ENCODE assay signal across 13 cellular contexts in genomic region chr6:42933195-42933594, GRCh38. TPM values are rescaled to one million over a fixed set of nuclear protein-coding genes. Genes with fewer than 3 reads are reported as not detected.
DNase-seq lines count a peak whose midpoint lies in the region; ATAC-seq, FAIRE-seq and TF ChIP-seq lines count a peak whose summit lies in the region.
"Had no signal": no experiment of that assay in that cellular context is flagged by ENCODE, and none has a peak within 500 bp of the region (broad histone marks: within the 10 kb centered on the region; RNA-seq: fewer than 3 reads in every experiment).

No MANE protein-coding gene starts in this region.

- peaks cover 12% of the 10 kb centered on the region for H4K20me1 ChIP-seq in GM12878 (ENCODE audit: control insufficient read depth, insufficient read depth)

- SMC1A ChIA-PET in GM12878 (lab: Charles Lee; ENCODE audit: uncharacterized antibody, unreplicated experiment): interaction anchor here (0.6 to 1.0 kb wide), 2 partner anchors 13 to 542 kb away, joined by 3 read pairs; no protein-coding TSS in a partner anchor

- H3K36me3 ChIP-seq in GM12878 (ENCODE audit: control insufficient read depth in 2 of 2, insufficient read depth in 2 of 2, low read length in 1 of 2): peaks cover 22 to 43% of the 10 kb centered on the region in 2 experiments
- H3K36me3 ChIP-seq in neutrophil: peaks cover 46% of the 10 kb centered on the region
- H3K36me3 ChIP-seq in gastrocnemius medialis: peaks cover 0 to 24% of the 10 kb centered on the region in 2 donors

- no peaks in the 10 kb centered on the region for H3K9me3 ChIP-seq in GM12878 (replicated peaks; ENCODE audit: control insufficient read depth, insufficient read depth, low read length)
- H3K9me3 ChIP-seq in neutrophil: no peaks in the 10 kb centered on the region
- H3K9me3 ChIP-seq in gastrocnemius medialis: no peaks in the 10 kb centered on the region

- in situ Hi-C loops in GM12878 (cut with MboI) (no loop called here), gastrocnemius medialis (cut with MboI; ENCODE audit: low sequenced_read_pairs in 4 of 4) (no loop called here)

- no peak for TF ChIP-seq RAD21 in GM12878 (IDR thresholded peaks at IDR 0.05; ENCODE audit: insufficient read depth, low read depth, low read length)

- peak overlapping the region; percentile 31; the same call in 1 of the 2 replicates for H3K27ac ChIP-seq in GM12878 (ENCODE audit: control insufficient read depth, insufficient read depth)
- H3K27ac ChIP-seq in neutrophil: peak overlapping the region; percentile 100
- H3K27ac ChIP-seq in gastrocnemius medialis: no peak overlapping the region
- H3K27ac ChIP-seq: GM23248 had no signal

- no peak overlapping the region for H2AFZ ChIP-seq in GM12878 (ENCODE audit: control insufficient read depth, low read depth, low read length)
- H2AFZ ChIP-seq: GM23248 had no signal

- CTCF ChIA-PET in GM12878 (lab: Yijun Ruan, JAX): no interaction called here

- RAD21 ChIA-PET in GM12878 (lab: Charles Lee; ENCODE audit: unreplicated experiment): no interaction called here

- TF ChIP-seq CTCF in GM12878 (IDR thresholded peaks at IDR 0.05 in 2 of 3, conservative IDR thresholded peaks at IDR 0.05 in 1 of 3; ENCODE audit: control insufficient read depth in 2 of 3, extremely low read depth in 1 of 3, insufficient read depth in 1 of 3, low read depth in 3 of 3, low read length in 3 of 3): no peak
- peak; percentile 25 for TF ChIP-seq CTCF in neutrophil (IDR thresholded peaks at IDR 0.05)
- TF ChIP-seq CTCF in gastrocnemius medialis (IDR thresholded peaks at IDR 0.05 in 4 of 5, conservative IDR thresholded peaks at IDR 0.05 in 1 of 5): no peak

- intact Hi-C loops in GM12878 (cut with micrococcal nuclease; ENCODE audit: unreplicated experiment) (no loop called here), gastrocnemius medialis (cut with DNase I; ENCODE audit: low total_unique reads) (no loop called here)

- POLR2A ChIA-PET in GM12878 (lab: Charles Lee): interaction anchor here (0.6 to 0.9 kb wide), 2 partner anchors 46 to 89 kb away, joined by 3 read pairs; partner anchors contain the start of genes PEX6 and RRP36

- no peak for TF ChIP-seq EP300 in GM12878 (IDR thresholded peaks at IDR 0.05; ENCODE audit: borderline replicate concordance in 1 of 2, control insufficient read depth in 1 of 2, low read depth in 2 of 2, low read length in 2 of 2)

- DNase-seq in GF-D8 (lab: John Stamatoyannopoulos, UW) (peak; percentile 91), NOMO-1 (lab: John Stamatoyannopoulos, UW; ENCODE audit: unreplicated experiment in 2 of 2) (peak; percentile 58 to 92), GM12878 (ENCODE audit: low read depth, low spot score) (no peak), gastrocnemius medialis (no peak), islet precursor cell (no peak)
- DNase-seq: GM23248, NCI-H187 treated with DMSO at 0.1 percent for 48 hours, retina, T-helper 9 cell had no signal

- H3K4me2 ChIP-seq in GM12878 (ENCODE audit: control insufficient read depth, insufficient read depth): peak overlapping the region; percentile 73

- WGBS in GM12878 (ENCODE audit: insufficient coverage, insufficient replicate concordance, low lambda C conversion rate, missing lambda C conversion rate): 52% methylated on average over 3 of the region's 3 CpGs

- H3K4me3 ChIP-seq in GM12878 (peak overlapping the region; percentile 93), neutrophil (ENCODE audit: low read depth in 1 of 2, low read length in 1 of 2) (peak overlapping the region; percentile 79 to 100), gastrocnemius medialis (no peak overlapping the region)
- H3K4me3 ChIP-seq: GM23248 had no signal

- no peak for ATAC-seq in GM12878
- ATAC-seq in gastrocnemius medialis: no peak
- ATAC-seq in HG02763 (IDR thresholded peaks at IDR 0.05; ENCODE audit: unreplicated experiment): no peak

- no peak for FAIRE-seq in GM12878 (lab: Jason Lieb, UNC)

- TF ChIP-seq POLR2A in GM12878 (IDR thresholded peaks at IDR 0.05; ENCODE audit: low read depth, low read length): no peak
- TF ChIP-seq POLR2A in gastrocnemius medialis (IDR thresholded peaks at IDR 0.05): no peak

- peaks cover 28% of the 10 kb centered on the region for H3K4me1 ChIP-seq in GM12878 (ENCODE audit: control insufficient read depth, insufficient read depth, low read length)
- H3K4me1 ChIP-seq in neutrophil (ENCODE audit: control insufficient read depth in 1 of 2, insufficient read depth in 1 of 2, low read depth in 1 of 2, low read length in 1 of 2): peaks cover 61 to 68% of the 10 kb centered on the region in 2 experiments
- peaks cover 17 to 18% of the 10 kb centered on the region in 2 donors for H3K4me1 ChIP-seq in gastrocnemius medialis

- H3K27me3 ChIP-seq in GM12878 (replicated peaks in 1 of 2; ENCODE audit: control insufficient read depth in 2 of 2, insufficient read depth in 2 of 2, low read length in 1 of 2) (no peaks in the 10 kb centered on the region), neutrophil (no peaks in the 10 kb centered on the region), gastrocnemius medialis (no peaks in the 10 kb centered on the region)

- TSS peak; percentile 4 for BruUV-seq in GM12878 (replicated peaks; lab: Mats Ljungman, UMichigan)

- H3K79me2 ChIP-seq in GM12878 (ENCODE audit: control insufficient read depth, insufficient read depth, low read length): peaks cover 54% of the 10 kb centered on the region

- no peak overlapping the region for H3K9ac ChIP-seq in GM12878 (ENCODE audit: control insufficient read depth, insufficient read depth, low read length)
- H3K9ac ChIP-seq: GM23248 had no signal

RNA-seq across cellular contexts. Expression of gene CNPY3, which starts 3.9 kb away (rescaled TPM):
- 47.0 and 48.5 TPM in 2 replicates for total RNA-seq in GM12878 (2013; cell fraction: nucleolus; rRNA removed)
- total RNA-seq in GM12878 (2014; rRNA removed): 54.8 and 54.9 TPM in 2 replicates
- 49.2 and 51.3 TPM in 2 replicates for total RNA-seq in GM12878 (2014; rRNA removed; fragmentation: Illumina TruSeq; extraction: Trizol)
- 87.3 and 87.9 TPM in 2 replicates for total RNA-seq in GM12878 (2021)
- 53.9 TPM for polyA plus RNA-seq in GM12878 (2011; ENCODE audit: low read depth)
- polyA plus RNA-seq in GM12878 (2011; rRNA removed): 51.1 and 64.8 TPM in 2 replicates
- polyA plus RNA-seq in GM12878 (2011; cell fraction: cytosol; rRNA removed): 75.2 and 92.2 TPM in 2 replicates
- 63.7 and 69.2 TPM in 2 replicates for polyA plus RNA-seq in GM12878 (2011; cell fraction: nucleus; rRNA removed)
- polyA plus RNA-seq in GM12878 (2012): 77.2 and 87.5 TPM in 2 replicates
- 38.9 and 82.4 TPM in 2 replicates for polyA plus RNA-seq in GM12878 (2014; fragmentation: Illumina TruSeq; extraction: Trizol)
- polyA plus RNA-seq in GM12878 (2014; fragmentation: Nextera tagmentation; extraction: Ambion mirVana): 10 to 100 TPM in 1 of 2 experiments, 1 to 10 TPM in 1; 7.2 to 14.6 TPM
- 85.7 and 93.8 TPM in 2 replicates for polyA plus RNA-seq in GM12878 (2014; rRNA removed)
- polyA plus RNA-seq in GM12878 (2016; fragmentation: Nextera tagmentation; extraction: Ambion mirVana): 100 to 1,000 TPM in 1 of 2 experiments, 10 to 100 TPM in 1; 99.9 to 102 TPM
- 49.2 and 69.5 TPM in 2 replicates for polyA minus RNA-seq in GM12878 (2011; rRNA and poly(A)+ RNA removed)
- polyA minus RNA-seq in GM12878 (2011; cell fraction: cytosol; rRNA and poly(A)+ RNA removed): 20.2 and 23.6 TPM in 2 replicates
- 12.0 and 26.0 TPM in 2 replicates for polyA minus RNA-seq in GM12878 (2011; cell fraction: nucleus; rRNA and poly(A)+ RNA removed)
- 10 to 100 TPM in 2 of 4 donors, 1 to 10 TPM in 2; 7.1 to 13.5 (median 9.3) TPM for total RNA-seq in gastrocnemius medialis

RNA-seq across cellular contexts. Expression of gene PTCRA, which starts 17.3 kb away (rescaled TPM):
- total RNA-seq in GM12878 (2013; cell fraction: nucleolus; rRNA removed): 0.67 TPM in 1 of 2 replicates, not detected in the other
- total RNA-seq in GM12878 (2014; rRNA removed) (0.54 TPM in 1 of 2 replicates, not detected in the other), GM12878 (2014; rRNA removed; fragmentation: Illumina TruSeq; extraction: Trizol) (0.18 and 0.23 TPM in 2 replicates), GM12878 (2021) (0.24 and 0.44 TPM in 2 replicates), gastrocnemius medialis (not detected)
- 0.39 TPM for polyA plus RNA-seq in GM12878 (2011; ENCODE audit: low read depth)
- polyA plus RNA-seq in GM12878 (2011; rRNA removed) (not detected in 2 replicates), GM12878 (2014; fragmentation: Illumina TruSeq; extraction: Trizol) (0.10 TPM in 1 of 2 replicates, not detected in the other), GM12878 (2014; fragmentation: Nextera tagmentation; extraction: Ambion mirVana) (under 1 TPM in 1 of 2 experiments, not detected in 1; 0.14 TPM), GM12878 (2014; rRNA removed) (0.16 and 1.1 TPM in 2 replicates), GM12878 (2016; fragmentation: Nextera tagmentation; extraction: Ambion mirVana) (under 1 TPM in 1 of 2 experiments, not detected in 1; 0.20 TPM)
- not detected in 2 replicates for polyA plus RNA-seq in GM12878 (2011; cell fraction: cytosol; rRNA removed)
- polyA plus RNA-seq in GM12878 (2011; cell fraction: nucleus; rRNA removed): not detected in 2 replicates
- 0.60 and 1.5 TPM in 2 replicates for polyA plus RNA-seq in GM12878 (2012)
- polyA minus RNA-seq in GM12878 (2011; rRNA and poly(A)+ RNA removed): not detected in 2 replicates
- not detected in 2 replicates for polyA minus RNA-seq in GM12878 (2011; cell fraction: cytosol; rRNA and poly(A)+ RNA removed)
- polyA minus RNA-seq in GM12878 (2011; cell fraction: nucleus; rRNA and poly(A)+ RNA removed): not detected in 2 replicates
- total RNA-seq: epithelial cell of proximal tubule, GM23248, temporal lobe had no signal
- polyA plus RNA-seq: GM23248 had no signal

RNA-seq across cellular contexts. Expression of gene GNMT, which starts 27.4 kb away (rescaled TPM):
- total RNA-seq in GM12878 (2013; cell fraction: nucleolus; rRNA removed): 0.86 and 1.1 TPM in 2 replicates
- 0.16 and 0.62 TPM in 2 replicates for total RNA-seq in GM12878 (2014; rRNA removed)
- total RNA-seq in GM12878 (2014; rRNA removed; fragmentation: Illumina TruSeq; extraction: Trizol): 0.67 and 0.83 TPM in 2 replicates
- 0.74 and 1.2 TPM in 2 replicates for total RNA-seq in GM12878 (2021)
- polyA plus RNA-seq in GM12878 (2011; ENCODE audit: low read depth): 0.38 TPM
- polyA plus RNA-seq in GM12878 (2011; rRNA removed): 0.33 and 0.45 TPM in 2 replicates
- 0.60 and 1.1 TPM in 2 replicates for polyA plus RNA-seq in GM12878 (2011; cell fraction: cytosol; rRNA removed)
- polyA plus RNA-seq in GM12878 (2011; cell fraction: nucleus; rRNA removed): 3.7 and 5.3 TPM in 2 replicates
- 0.39 and 0.74 TPM in 2 replicates for polyA plus RNA-seq in GM12878 (2012)
- 1.1 TPM in 1 of 2 replicates, not detected in the other for polyA plus RNA-seq in GM12878 (2014; fragmentation: Illumina TruSeq; extraction: Trizol)
- under 1 TPM; 0.35 TPM for polyA plus RNA-seq in GM12878 (2014; fragmentation: Nextera tagmentation; extraction: Ambion mirVana)
- 0.27 and 0.77 TPM in 2 replicates for polyA plus RNA-seq in GM12878 (2014; rRNA removed)
- under 1 TPM; 0.36 to 0.42 TPM for polyA plus RNA-seq in GM12878 (2016; fragmentation: Nextera tagmentation; extraction: Ambion mirVana)
- polyA minus RNA-seq in GM12878 (2011; rRNA and poly(A)+ RNA removed): 0.26 TPM in 1 of 2 replicates, not detected in the other
- polyA minus RNA-seq in GM12878 (2011; cell fraction: cytosol; rRNA and poly(A)+ RNA removed): not detected in 2 replicates
- 0.36 TPM in 1 of 2 replicates, not detected in the other for polyA minus RNA-seq in GM12878 (2011; cell fraction: nucleus; rRNA and poly(A)+ RNA removed)
- 1 to 10 TPM in 1 of 4 donors, under 1 TPM in 2, not detected in 1; 0.42 to 1.1 (median 0.61) TPM for total RNA-seq in gastrocnemius medialis
- total RNA-seq: epithelial cell of proximal tubule, GM23248 had no signal
- polyA plus RNA-seq: GM23248 had no signal

RNA-seq across cellular contexts. Expression of gene PEX6, which starts 45.8 kb away (rescaled TPM):
- 8.3 and 10.1 TPM in 2 replicates for total RNA-seq in GM12878 (2013; cell fraction: nucleolus; rRNA removed)
- total RNA-seq in GM12878 (2014; rRNA removed): 19.3 and 19.4 TPM in 2 replicates
- total RNA-seq in GM12878 (2014; rRNA removed; fragmentation: Illumina TruSeq; extraction: Trizol): 6.2 and 6.4 TPM in 2 replicates
- 20.3 and 21.1 TPM in 2 replicates for total RNA-seq in GM12878 (2021)
- 5.8 TPM for polyA plus RNA-seq in GM12878 (2011; ENCODE audit: low read depth)
- polyA plus RNA-seq in GM12878 (2011; rRNA removed): 2.0 and 3.1 TPM in 2 replicates
- polyA plus RNA-seq in GM12878 (2011; cell fraction: cytosol; rRNA removed): 4.1 and 4.8 TPM in 2 replicates
- polyA plus RNA-seq in GM12878 (2011; cell fraction: nucleus; rRNA removed): 22.3 and 23.6 TPM in 2 replicates
- 12.1 and 14.5 TPM in 2 replicates for polyA plus RNA-seq in GM12878 (2012)
- polyA plus RNA-seq in GM12878 (2014; fragmentation: Illumina TruSeq; extraction: Trizol): 3.1 and 6.1 TPM in 2 replicates
- polyA plus RNA-seq in GM12878 (2014; fragmentation: Nextera tagmentation; extraction: Ambion mirVana): 1 to 10 TPM in 1 of 2 experiments, under 1 TPM in 1; 0.39 to 1.2 TPM
- 14.6 and 16.3 TPM in 2 replicates for polyA plus RNA-seq in GM12878 (2014; rRNA removed)
- polyA plus RNA-seq in GM12878 (2016; fragmentation: Nextera tagmentation; extraction: Ambion mirVana): 1 to 10 TPM; 9.4 to 9.5 TPM
- polyA minus RNA-seq in GM12878 (2011; rRNA and poly(A)+ RNA removed): 3.0 and 7.0 TPM in 2 replicates
- 2.9 and 3.2 TPM in 2 replicates for polyA minus RNA-seq in GM12878 (2011; cell fraction: cytosol; rRNA and poly(A)+ RNA removed)
- polyA minus RNA-seq in GM12878 (2011; cell fraction: nucleus; rRNA and poly(A)+ RNA removed): 4.2 and 7.2 TPM in 2 replicates
- 10 to 100 TPM in 2 of 4 donors, 1 to 10 TPM in 2; 7.4 to 45.1 (median 12.6) TPM for total RNA-seq in gastrocnemius medialis

RNA-seq across cellular contexts. Expression of gene PPP2R5D, which starts 51.2 kb away (rescaled TPM):
- total RNA-seq in GM12878 (2013; cell fraction: nucleolus; rRNA removed): 13.9 and 14.5 TPM in 2 replicates
- total RNA-seq in GM12878 (2014; rRNA removed) (34.3 and 36.2 TPM in 2 replicates), GM12878 (2014; rRNA removed; fragmentation: Illumina TruSeq; extraction: Trizol) (23.8 and 24.7 TPM in 2 replicates), GM12878 (2021) (29.5 and 31.0 TPM in 2 replicates), gastrocnemius medialis (10 to 100 TPM; 44.3 to 68.2 (median 52.6) TPM)
- polyA plus RNA-seq in GM12878 (2011; ENCODE audit: low read depth): 14.8 TPM
- polyA plus RNA-seq in GM12878 (2011; rRNA removed) (35.4 and 56.0 TPM in 2 replicates), GM12878 (2014; fragmentation: Illumina TruSeq; extraction: Trizol) (59.0 and 68.0 TPM in 2 replicates), GM12878 (2014; fragmentation: Nextera tagmentation; extraction: Ambion mirVana) (1 to 10 TPM; 1.5 to 1.6 TPM), GM12878 (2014; rRNA removed) (29.4 and 29.7 TPM in 2 replicates), GM12878 (2016; fragmentation: Nextera tagmentation; extraction: Ambion mirVana) (10 to 100 TPM; 42.6 to 43.4 TPM)
- 63.8 and 88.0 TPM in 2 replicates for polyA plus RNA-seq in GM12878 (2011; cell fraction: cytosol; rRNA removed)
- polyA plus RNA-seq in GM12878 (2011; cell fraction: nucleus; rRNA removed): 46.7 and 59.2 TPM in 2 replicates
- 20.3 and 23.4 TPM in 2 replicates for polyA plus RNA-seq in GM12878 (2012)
- 67.4 and 71.5 TPM in 2 replicates for polyA minus RNA-seq in GM12878 (2011; rRNA and poly(A)+ RNA removed)
- polyA minus RNA-seq in GM12878 (2011; cell fraction: cytosol; rRNA and poly(A)+ RNA removed): 17.0 and 22.4 TPM in 2 replicates
- polyA minus RNA-seq in GM12878 (2011; cell fraction: nucleus; rRNA and poly(A)+ RNA removed): 7.9 and 11.9 TPM in 2 replicates

Comparison
In these comparisons a context has a peak if more than half of its experiments do, and no peak if none do; other contexts are left out.
1. DNase-seq: peak in GF-D8 (single experiment) and NOMO-1 (2 of 2); none in GM12878 (single experiment), gastrocnemius medialis (0 of 2) and islet precursor cell (single experiment).
2. H3K27ac ChIP-seq: peak in GM12878 (single experiment) and neutrophil (single experiment); none in gastrocnemius medialis (0 of 4).
3. H3K4me3 ChIP-seq: peak in GM12878 (single experiment) and neutrophil (2 of 2); none in gastrocnemius medialis (0 of 4).